22 cellular contexts compared by ENCODE assay signal in the genomic region with DNA sequence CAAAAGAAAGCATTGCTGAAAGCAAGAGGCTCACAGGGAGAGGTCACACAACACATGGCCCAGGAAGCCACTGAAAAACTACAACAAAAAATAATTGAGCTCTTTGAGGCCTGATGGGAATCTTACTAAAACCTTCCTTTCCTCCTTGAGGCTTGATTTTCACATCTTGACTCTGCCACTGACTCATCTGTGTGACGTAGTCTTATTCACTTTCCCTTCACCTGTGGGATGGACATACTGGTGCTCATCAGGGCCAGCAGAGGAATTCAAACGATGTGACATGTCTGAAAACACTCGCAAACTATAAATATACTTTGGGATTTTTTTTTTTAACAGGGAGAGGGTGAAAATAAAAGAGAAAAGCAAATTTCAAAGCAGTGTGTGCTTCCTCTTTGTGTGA.
"Had no signal": no experiment of that assay in that cellular context is flagged by ENCODE, and none has a peak within 500 bp of the region (broad histone marks: within the 10 kb centered on the region; RNA-seq: fewer than 3 reads in every experiment).

No MANE protein-coding gene starts in this region.

- H3K36me3 ChIP-seq: esophagus muscularis mucosa, gastroesophageal sphincter, neutrophil, thoracic aorta, transverse colon had no signal

- H3K4me3 ChIP-seq: dorsolateral prefrontal cortex, esophagus muscularis mucosa, gastroesophageal sphincter, lung, mucosa of descending colon, thoracic aorta, transverse colon had no signal

- DNase-seq: cortex of kidney; dorsolateral prefrontal cortex; effector memory CD4-positive, alpha-beta T cell; kidney; left colon; left ventricle myocardium superior; mucosa of descending colon; naive thymus-derived CD8-positive, alpha-beta T cell; posterior cingulate gyrus; stimulated activated CD4-positive, alpha-beta T cell treated with anti-CD3 and anti-CD28 coated beads, Interleukin-2, amount 100 ng/mL, for 24 hours; stimulated activated CD4-positive, alpha-beta T cell treated with anti-CD3 and anti-CD28 coated beads, Interleukin-4, amount 100 ng/mL, for 4 hours; stimulated activated naive B cell treated with anti-CD40 and anti-IgM and Interleukin-4, amounts not matched to agents 10 μg/mL and 1 μg/mL and 100 μg/mL, for 72 hours; stimulated activated naive CD8-positive, alpha-beta T cell treated with anti-CD3 and anti-CD28 coated beads, Interleukin-15, amount 100 ng/mL, for 72 hours; substantia nigra; transverse colon had no signal

- ATAC-seq: gastroesophageal sphincter; left colon; left ventricle myocardium superior; mucosa of descending colon; naive thymus-derived CD8-positive, alpha-beta T cell; sciatic nerve; stimulated activated naive B cell treated with anti-CD40 and anti-IgM and Interleukin-4, amounts not matched to agents 10 μg/mL and 1 μg/mL and 100 μg/mL, for 72 hours; stimulated activated naive CD8-positive, alpha-beta T cell treated with anti-CD3 and anti-CD28 coated beads, Interleukin-15, amount 100 ng/mL, for 72 hours had no signal

- H3K27me3 ChIP-seq: transverse colon had no signal

- H3K4me1 ChIP-seq: esophagus muscularis mucosa, gastroesophageal sphincter had no signal

- H3K9me3 ChIP-seq: esophagus muscularis mucosa, gastroesophageal sphincter, mucosa of descending colon, neutrophil, thoracic aorta, transverse colon had no signal

- H3K27ac ChIP-seq: dorsolateral prefrontal cortex, epithelial cell of prostate, esophagus muscularis mucosa, gastroesophageal sphincter, neutrophil, thoracic aorta, transverse colon had no signal
